In the genomic region with DNA sequence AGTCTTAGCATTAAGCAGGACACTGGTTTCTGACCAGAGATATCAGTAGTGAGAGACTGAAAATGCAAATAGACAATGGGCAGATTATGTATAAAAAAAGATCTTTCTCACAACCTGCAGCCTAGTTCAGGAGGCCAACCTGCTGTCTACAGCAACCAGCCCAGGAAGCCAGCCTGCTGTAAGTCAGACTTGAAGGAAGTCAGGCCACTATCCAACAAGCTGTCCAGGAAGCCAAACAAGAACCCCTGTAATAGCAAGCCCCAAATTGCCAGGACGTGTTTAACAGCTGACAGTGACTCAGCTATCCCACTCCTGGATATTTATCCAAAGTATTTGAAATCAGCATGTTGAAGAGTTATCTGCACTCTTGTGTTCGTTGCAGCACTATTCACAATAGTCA, we compare ENCODE assay signal across 14 cellular contexts.
"Had no signal": no experiment of that assay in that cellular context is flagged by ENCODE, and none has a peak within 500 bp of the region (broad histone marks: within the 10 kb centered on the region; RNA-seq: fewer than 3 reads in every experiment).

No MANE protein-coding gene starts in this region.

- H3K4me3 ChIP-seq: neural progenitor cell, pancreas, spleen, thoracic aorta, upper lobe of right lung had no signal

- H3K4me3 Mint-ChIP-seq: activated CD4-positive, alpha-beta memory T cell treated with anti-CD3 and anti-CD28 coated beads, Interleukin-2, amount 10 ng/mL, durations not matched to agents 7 days and 5 days; activated T-cell treated with anti-CD3 and anti-CD28 coated beads, Interleukin-2, amount 50 U/mL, for 4 hours; brain; neural progenitor cell; stimulated activated naive CD8-positive, alpha-beta T cell treated with anti-CD3 and anti-CD28 coated beads, Interleukin-15, amount 100 ng/mL, for 72 hours had no signal

- H3K9me3 ChIP-seq: pancreas, spleen, thoracic aorta, upper lobe of right lung had no signal

- H3K4me1 Mint-ChIP-seq: brain, neural progenitor cell had no signal

- DNase-seq: activated CD4-positive, alpha-beta memory T cell treated with anti-CD3 and anti-CD28 coated beads, Interleukin-2, amount 10 ng/mL, durations not matched to agents 7 days and 5 days; activated effector memory CD4-positive, alpha-beta T cell treated with Interleukin-2 at 50 U/mL for 16 hours; activated naive CD4-positive, alpha-beta T cell treated with anti-CD3 and anti-CD28 coated beads, Interleukin-2, amount 50 U/mL, for 16 hours; activated T-cell treated with anti-CD3 and anti-CD28 coated beads, Interleukin-2, amount 50 U/mL, for 4 hours; effector memory CD4-positive, alpha-beta T cell; pancreas; spleen; stimulated activated naive CD8-positive, alpha-beta T cell treated with anti-CD3 and anti-CD28 coated beads, Interleukin-15, amount 100 ng/mL, for 72 hours; upper lobe of right lung had no signal

- H3K27ac ChIP-seq: neural progenitor cell, pancreas, spleen, thoracic aorta, upper lobe of right lung, VCaP had no signal

- H3K4me2 ChIP-seq: neural progenitor cell had no signal

- H3K9me3 Mint-ChIP-seq: activated T-cell treated with anti-CD3 and anti-CD28 coated beads, Interleukin-2, amount 50 U/mL, for 4 hours had no signal

- H2AFZ ChIP-seq: neural progenitor cell had no signal

- H3K9ac ChIP-seq: neural progenitor cell had no signal

- H3K27me3 ChIP-seq: neural progenitor cell, pancreas, spleen, upper lobe of right lung had no signal

- H3K36me3 ChIP-seq: neural progenitor cell, pancreas, spleen, thoracic aorta, upper lobe of right lung had no signal

- H3K36me3 Mint-ChIP-seq: brain, neural progenitor cell had no signal

- H3K27me3 Mint-ChIP-seq: activated CD4-positive, alpha-beta memory T cell treated with anti-CD3 and anti-CD28 coated beads, Interleukin-2, amount 10 ng/mL, durations not matched to agents 7 days and 5 days; stimulated activated naive CD8-positive, alpha-beta T cell treated with anti-CD3 and anti-CD28 coated beads, Interleukin-15, amount 100 ng/mL, for 72 hours had no signal

- ATAC-seq: activated T-cell treated with anti-CD3 and anti-CD28 coated beads, Interleukin-2, amount 50 U/mL, for 4 hours; pancreas; sciatic nerve; stimulated activated naive CD8-positive, alpha-beta T cell treated with anti-CD3 and anti-CD28 coated beads, Interleukin-15, amount 100 ng/mL, for 72 hours; upper lobe of right lung had no signal

- H3K27ac Mint-ChIP-seq: activated CD4-positive, alpha-beta memory T cell treated with anti-CD3 and anti-CD28 coated beads, Interleukin-2, amount 10 ng/mL, durations not matched to agents 7 days and 5 days; brain; neural progenitor cell had no signal

- H3K4me1 ChIP-seq: neural progenitor cell, pancreas, spleen, upper lobe of right lung had no signal
